19 cellular contexts compared by ENCODE assay signal in the genomic region with DNA sequence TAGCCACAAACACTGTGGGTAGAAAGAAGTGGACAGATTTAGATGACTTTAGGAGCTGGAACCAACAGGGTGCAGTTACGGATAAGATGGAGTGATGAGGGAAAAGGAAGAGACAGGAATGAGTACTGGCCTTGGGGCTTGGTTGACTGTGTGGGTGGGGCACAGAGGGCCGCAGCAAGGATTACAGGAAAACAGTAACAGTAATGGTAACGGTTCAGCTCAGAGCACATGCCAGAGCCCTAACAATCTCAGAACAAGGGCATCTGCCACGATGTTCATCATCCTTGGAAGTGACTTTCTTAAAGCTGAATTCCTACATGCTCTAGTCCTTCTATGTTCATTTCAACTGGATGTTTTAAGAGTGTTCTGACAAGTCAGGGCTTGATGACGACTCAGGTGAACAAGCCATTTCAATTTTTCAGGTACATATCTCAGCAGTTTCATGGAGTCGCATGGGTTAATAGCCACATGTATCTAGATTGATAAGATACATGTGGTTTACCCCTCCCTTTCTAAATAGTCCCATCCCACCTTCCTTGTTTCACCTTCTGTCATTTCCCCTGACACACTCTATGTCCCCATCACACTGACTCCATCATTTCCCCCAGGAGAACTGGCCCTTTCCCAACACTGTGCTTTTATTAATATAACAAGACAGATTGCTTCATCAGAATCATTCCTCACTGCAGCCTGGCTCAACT.
A peak's percentile ranks its signal among the peaks of the same experiment; 100 is the strongest.
DNase-seq lines count a peak whose midpoint lies in the region; ATAC-seq and TF ChIP-seq lines count a peak whose summit lies in the region.
"Had no signal": no experiment of that assay in that cellular context is flagged by ENCODE, and none has a peak within 500 bp of the region (broad histone marks: within the 10 kb centered on the region; RNA-seq: fewer than 3 reads in every experiment).

No MANE protein-coding gene starts in this region.

- ATAC-seq in stimulated activated effector memory CD8-positive, alpha-beta T cell treated with anti-CD3 and anti-CD28 coated beads, Interleukin-12 subunit alpha, Interleukin-12 subunit beta, amount 100 ng/mL, for 72 hours, result no peak

- H3K27ac ChIP-seq in ascending aorta, result no peak overlapping the region
- H3K27ac ChIP-seq: lower lobe of right lung, SJCRH30, vagina had no signal

- H3K9me3 ChIP-seq in ascending aorta, result no peaks in the 10 kb centered on the region
- H3K9me3 ChIP-seq: lower lobe of right lung, sigmoid colon, SJCRH30, vagina had no signal

- H3K4me3 ChIP-seq in foreskin fibroblast (ENCODE audit: low read depth in 1 of 2, low read length in 2 of 2) (no peak overlapping the region), ascending aorta (no peak overlapping the region)
- H3K4me3 ChIP-seq: lower lobe of right lung, sigmoid colon, SJCRH30, vagina had no signal

- no peaks in the 10 kb centered on the region for H3K27me3 Mint-ChIP-seq in activated naive CD4-positive, alpha-beta T cell treated with anti-CD3 and anti-CD28 coated beads, Interleukin-2, amount 50 U/mL, for 24 hours
- no peaks in the 10 kb centered on the region for H3K27me3 Mint-ChIP-seq in activated naive CD4-positive, alpha-beta T cell treated with anti-CD3 and anti-CD28 coated beads for 36 hours (ENCODE audit: low read depth)
- no peaks in the 10 kb centered on the region for H3K27me3 Mint-ChIP-seq in activated T-helper 1 cell treated with anti-CD3 and anti-CD28 coated beads, Interleukin-12 subunit alpha, Interleukin-12 subunit beta, Interleukin-2, Interleukin-4 antibody, amounts not matched to agents 30 ng/mL and 10 ng/mL and 1 ng/mL, durations not matched to agents 14 hours and 24 hours and 36 hours (ENCODE audit: insufficient read depth)
- no peaks in the 10 kb centered on the region for H3K27me3 Mint-ChIP-seq in T-helper 2 cell treated with Interferon-gamma antibody and Interleukin-4, amounts not matched to agents 5 μg/mL and 100 μg/mL, for 36 hours (ENCODE audit: low read depth)
- H3K27me3 Mint-ChIP-seq: activated naive CD8-positive, alpha-beta T cell; IgD-negative memory B cell had no signal

- CTCF ChIA-PET in activated naive CD4-positive, alpha-beta T cell treated with anti-CD3 and anti-CD28 coated beads for 36 hours (lab: Charles Lee), result no interaction called here

- peak overlapping the region; percentile 13 for H3K27ac Mint-ChIP-seq in activated naive CD4-positive, alpha-beta T cell treated with anti-CD3 and anti-CD28 coated beads, Interleukin-2, amount 50 U/mL, for 24 hours
- H3K27ac Mint-ChIP-seq in activated naive CD4-positive, alpha-beta T cell treated with anti-CD3 and anti-CD28 coated beads for 36 hours, result no peak overlapping the region
- peak overlapping the region; percentile 3 for H3K27ac Mint-ChIP-seq in activated T-helper 1 cell treated with anti-CD3 and anti-CD28 coated beads, Interleukin-12 subunit alpha, Interleukin-12 subunit beta, Interleukin-2, Interleukin-4 antibody, amounts not matched to agents 30 ng/mL and 10 ng/mL and 1 ng/mL, durations not matched to agents 14 hours and 24 hours and 36 hours
- peak overlapping the region; percentile 34 for H3K27ac Mint-ChIP-seq in stimulated activated effector memory CD8-positive, alpha-beta T cell treated with anti-CD3 and anti-CD28 coated beads, Interleukin-12 subunit alpha, Interleukin-12 subunit beta, amount 100 ng/mL, for 72 hours
- no peak overlapping the region for H3K27ac Mint-ChIP-seq in T-helper 2 cell treated with Interferon-gamma antibody and Interleukin-4, amounts not matched to agents 5 μg/mL and 100 μg/mL, for 36 hours
- H3K27ac Mint-ChIP-seq: IgD-negative memory B cell had no signal

- no peaks in the 10 kb centered on the region for H3K27me3 ChIP-seq in ascending aorta
- H3K27me3 ChIP-seq: sigmoid colon, SJCRH30, vagina had no signal

- H3K4me1 ChIP-seq in ascending aorta, result peaks cover 0 to 4% of the 10 kb centered on the region in 2 donors

- no peak overlapping the region for H3K4me3 Mint-ChIP-seq in activated naive CD4-positive, alpha-beta T cell treated with anti-CD3 and anti-CD28 coated beads, Interleukin-2, amount 50 U/mL, for 24 hours
- no peak overlapping the region for H3K4me3 Mint-ChIP-seq in activated naive CD4-positive, alpha-beta T cell treated with anti-CD3 and anti-CD28 coated beads for 36 hours
- H3K4me3 Mint-ChIP-seq in activated T-helper 1 cell treated with anti-CD3 and anti-CD28 coated beads, Interleukin-12 subunit alpha, Interleukin-12 subunit beta, Interleukin-2, Interleukin-4 antibody, amounts not matched to agents 30 ng/mL and 10 ng/mL and 1 ng/mL, durations not matched to agents 14 hours and 24 hours and 36 hours, result no peak overlapping the region
- no peak overlapping the region for H3K4me3 Mint-ChIP-seq in stimulated activated effector memory CD8-positive, alpha-beta T cell treated with anti-CD3 and anti-CD28 coated beads, Interleukin-12 subunit alpha, Interleukin-12 subunit beta, amount 100 ng/mL, for 72 hours
- no peak overlapping the region for H3K4me3 Mint-ChIP-seq in T-helper 2 cell treated with Interferon-gamma antibody and Interleukin-4, amounts not matched to agents 5 μg/mL and 100 μg/mL, for 36 hours
- H3K4me3 Mint-ChIP-seq: activated naive CD8-positive, alpha-beta T cell had no signal

- intact Hi-C loops in activated naive CD4-positive, alpha-beta T cell treated with anti-CD3 and anti-CD28 coated beads for 36 hours (cut with micrococcal nuclease), result no loop called here
- intact Hi-C loops in activated T-helper 1 cell treated with anti-CD3 and anti-CD28 coated beads, Interleukin-12 subunit alpha, Interleukin-12 subunit beta, Interleukin-2, Interleukin-4 antibody, amounts not matched to agents 30 ng/mL and 10 ng/mL and 1 ng/mL, durations not matched to agents 14 hours and 24 hours and 36 hours (cut with micrococcal nuclease), result no loop called here
- intact Hi-C loops in ascending aorta (cut with DNase I), result no loop called here

- DNase-seq in activated naive CD4-positive, alpha-beta T cell treated with anti-CD3 and anti-CD28 coated beads for 36 hours, result no peak
- no peak for DNase-seq in activated T-helper 1 cell treated with anti-CD3 and anti-CD28 coated beads, Interleukin-12 subunit alpha, Interleukin-12 subunit beta, Interleukin-2, Interleukin-4 antibody, amounts not matched to agents 30 ng/mL and 10 ng/mL and 1 ng/mL, durations not matched to agents 14 hours and 24 hours and 36 hours (ENCODE audit: low spot score)
- DNase-seq in foreskin fibroblast, result peak; percentile 15 to 48
- DNase-seq in stimulated activated effector memory CD8-positive, alpha-beta T cell treated with anti-CD3 and anti-CD28 coated beads, Interleukin-12 subunit alpha, Interleukin-12 subunit beta, amount 100 ng/mL, for 72 hours (ENCODE audit: low spot score in 2 of 2), result no peak
- DNase-seq in HPDE6-E6E7 (ENCODE audit: extremely low spot score), result no peak
- no peak for DNase-seq in ascending aorta (ENCODE audit: low spot score in 2 of 2)
- DNase-seq in T-helper 2 cell treated with Interferon-gamma antibody and Interleukin-4, amounts not matched to agents 5 μg/mL and 100 μg/mL, for 36 hours (ENCODE audit: low spot score), result no peak
- DNase-seq: activated CD8-positive, alpha-beta memory T cell treated with anti-CD3 and anti-CD28 coated beads for 24 hours; Calu3; erythroblast; lower lobe of right lung; NCI-H1048; sigmoid colon; SJCRH30; stimulated activated naive CD4-positive, alpha-beta T cell treated with Interleukin-2 at 50 U/mL for 16 hours had no signal

- TF ChIP-seq CTCF in foreskin fibroblast (IDR thresholded peaks at IDR 0.05; ENCODE audit: low read depth, low read length) (no peak), ascending aorta (IDR thresholded peaks at IDR 0.05) (no peak)

- peaks cover 30% of the 10 kb centered on the region for H3K36me3 Mint-ChIP-seq in activated naive CD4-positive, alpha-beta T cell treated with anti-CD3 and anti-CD28 coated beads, Interleukin-2, amount 50 U/mL, for 24 hours
- peaks cover 37% of the 10 kb centered on the region for H3K36me3 Mint-ChIP-seq in activated naive CD4-positive, alpha-beta T cell treated with anti-CD3 and anti-CD28 coated beads for 36 hours (ENCODE audit: low read depth)
- H3K36me3 Mint-ChIP-seq in activated T-helper 1 cell treated with anti-CD3 and anti-CD28 coated beads, Interleukin-12 subunit alpha, Interleukin-12 subunit beta, Interleukin-2, Interleukin-4 antibody, amounts not matched to agents 30 ng/mL and 10 ng/mL and 1 ng/mL, durations not matched to agents 14 hours and 24 hours and 36 hours (ENCODE audit: low read depth), result peaks cover 50% of the 10 kb centered on the region
- peaks cover 100% of the 10 kb centered on the region for H3K36me3 Mint-ChIP-seq in stimulated activated effector memory CD8-positive, alpha-beta T cell treated with anti-CD3 and anti-CD28 coated beads, Interleukin-12 subunit alpha, Interleukin-12 subunit beta, amount 100 ng/mL, for 72 hours
- peaks cover 44% of the 10 kb centered on the region for H3K36me3 Mint-ChIP-seq in T-helper 2 cell treated with Interferon-gamma antibody and Interleukin-4, amounts not matched to agents 5 μg/mL and 100 μg/mL, for 36 hours (ENCODE audit: low read depth)

- H3K4me1 Mint-ChIP-seq in activated naive CD4-positive, alpha-beta T cell treated with anti-CD3 and anti-CD28 coated beads, Interleukin-2, amount 50 U/mL, for 24 hours, result peaks cover 20% of the 10 kb centered on the region
- peaks cover 2% of the 10 kb centered on the region for H3K4me1 Mint-ChIP-seq in activated naive CD4-positive, alpha-beta T cell treated with anti-CD3 and anti-CD28 coated beads for 36 hours (ENCODE audit: low read depth)
- H3K4me1 Mint-ChIP-seq in activated T-helper 1 cell treated with anti-CD3 and anti-CD28 coated beads, Interleukin-12 subunit alpha, Interleukin-12 subunit beta, Interleukin-2, Interleukin-4 antibody, amounts not matched to agents 30 ng/mL and 10 ng/mL and 1 ng/mL, durations not matched to agents 14 hours and 24 hours and 36 hours (ENCODE audit: low read depth), result peaks cover 39% of the 10 kb centered on the region
- H3K4me1 Mint-ChIP-seq in stimulated activated effector memory CD8-positive, alpha-beta T cell treated with anti-CD3 and anti-CD28 coated beads, Interleukin-12 subunit alpha, Interleukin-12 subunit beta, amount 100 ng/mL, for 72 hours, result peaks cover 6% of the 10 kb centered on the region
- peaks cover 2% of the 10 kb centered on the region for H3K4me1 Mint-ChIP-seq in T-helper 2 cell treated with Interferon-gamma antibody and Interleukin-4, amounts not matched to agents 5 μg/mL and 100 μg/mL, for 36 hours (ENCODE audit: low read depth)

- H3K36me3 ChIP-seq in ascending aorta, result peaks cover 6 to 12% of the 10 kb centered on the region in 2 donors

- no peaks in the 10 kb centered on the region for H3K9me3 Mint-ChIP-seq in activated naive CD4-positive, alpha-beta T cell treated with anti-CD3 and anti-CD28 coated beads, Interleukin-2, amount 50 U/mL, for 24 hours
- no peaks in the 10 kb centered on the region for H3K9me3 Mint-ChIP-seq in activated naive CD4-positive, alpha-beta T cell treated with anti-CD3 and anti-CD28 coated beads for 36 hours
- H3K9me3 Mint-ChIP-seq in activated T-helper 1 cell treated with anti-CD3 and anti-CD28 coated beads, Interleukin-12 subunit alpha, Interleukin-12 subunit beta, Interleukin-2, Interleukin-4 antibody, amounts not matched to agents 30 ng/mL and 10 ng/mL and 1 ng/mL, durations not matched to agents 14 hours and 24 hours and 36 hours, result no peaks in the 10 kb centered on the region
- no peaks in the 10 kb centered on the region for H3K9me3 Mint-ChIP-seq in stimulated activated effector memory CD8-positive, alpha-beta T cell treated with anti-CD3 and anti-CD28 coated beads, Interleukin-12 subunit alpha, Interleukin-12 subunit beta, amount 100 ng/mL, for 72 hours
- no peaks in the 10 kb centered on the region for H3K9me3 Mint-ChIP-seq in T-helper 2 cell treated with Interferon-gamma antibody and Interleukin-4, amounts not matched to agents 5 μg/mL and 100 μg/mL, for 36 hours
- H3K9me3 Mint-ChIP-seq: IgD-negative memory B cell had no signal

Comparison
In these comparisons a context has a peak if more than half of its experiments do, and no peak if none do; other contexts are left out.
1. H3K27ac Mint-ChIP-seq: peak in activated naive CD4-positive, alpha-beta T cell treated with anti-CD3 and anti-CD28 coated beads, Interleukin-2, amount 50 U/mL, for 24 hours (single experiment), activated T-helper 1 cell treated with anti-CD3 and anti-CD28 coated beads, Interleukin-12 subunit alpha, Interleukin-12 subunit beta, Interleukin-2, Interleukin-4 antibody, amounts not matched to agents 30 ng/mL and 10 ng/mL and 1 ng/mL, durations not matched to agents 14 hours and 24 hours and 36 hours (single experiment) and stimulated activated effector memory CD8-positive, alpha-beta T cell treated with anti-CD3 and anti-CD28 coated beads, Interleukin-12 subunit alpha, Interleukin-12 subunit beta, amount 100 ng/mL, for 72 hours (single experiment); none in activated naive CD4-positive, alpha-beta T cell treated with anti-CD3 and anti-CD28 coated beads for 36 hours (single experiment) and T-helper 2 cell treated with Interferon-gamma antibody and Interleukin-4, amounts not matched to agents 5 μg/mL and 100 μg/mL, for 36 hours (single experiment).
2. DNase-seq: peak in foreskin fibroblast (2 of 2); none in activated naive CD4-positive, alpha-beta T cell treated with anti-CD3 and anti-CD28 coated beads for 36 hours (single experiment), activated T-helper 1 cell treated with anti-CD3 and anti-CD28 coated beads, Interleukin-12 subunit alpha, Interleukin-12 subunit beta, Interleukin-2, Interleukin-4 antibody, amounts not matched to agents 30 ng/mL and 10 ng/mL and 1 ng/mL, durations not matched to agents 14 hours and 24 hours and 36 hours (single experiment), stimulated activated effector memory CD8-positive, alpha-beta T cell treated with anti-CD3 and anti-CD28 coated beads, Interleukin-12 subunit alpha, Interleukin-12 subunit beta, amount 100 ng/mL, for 72 hours (0 of 2), HPDE6-E6E7 (single experiment), ascending aorta (0 of 2) and T-helper 2 cell treated with Interferon-gamma antibody and Interleukin-4, amounts not matched to agents 5 μg/mL and 100 μg/mL, for 36 hours (single experiment).